Comparison of ENCODE assay signal across 15 cellular contexts in the genomic region with DNA sequence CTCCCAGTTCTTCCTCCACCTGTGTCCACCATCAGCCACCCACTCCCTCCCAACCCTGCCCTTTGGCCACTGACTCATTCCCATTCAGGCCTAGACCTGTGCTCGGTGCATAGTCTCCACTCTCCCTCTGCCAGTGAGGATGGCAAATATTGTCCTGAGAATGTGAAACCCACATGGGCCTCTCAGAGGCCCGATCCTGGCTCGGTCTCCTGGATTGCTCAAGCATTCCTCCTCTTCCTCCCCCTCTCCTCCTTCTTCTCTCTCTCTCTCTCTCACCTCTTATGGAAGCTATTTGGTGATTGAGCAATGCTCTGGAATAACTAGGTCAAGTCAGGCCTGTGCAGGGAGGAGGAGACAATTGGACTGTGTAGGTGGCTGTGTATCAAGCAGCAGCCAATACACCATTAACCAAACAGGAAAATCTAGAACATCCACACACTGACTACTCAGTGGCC.
DNase-seq lines count a peak whose midpoint lies in the region; ATAC-seq and TF ChIP-seq lines count a peak whose summit lies in the region.
"Had no signal": no experiment of that assay in that cellular context is flagged by ENCODE, and none has a peak within 500 bp of the region (broad histone marks: within the 10 kb centered on the region; RNA-seq: fewer than 3 reads in every experiment).

No MANE protein-coding gene starts in this region.

- H3K27ac Mint-ChIP-seq in type B pancreatic cell: peak overlapping the region; percentile 13
- H3K27ac Mint-ChIP-seq: activated CD4-positive, alpha-beta T cell treated with anti-CD3 and anti-CD28 coated beads, Interleukin-2, amount 10 ng/mL, durations not matched to agents 7 days and 5 days; activated naive CD4-positive, alpha-beta T cell treated with anti-CD3 and anti-CD28 coated beads, Interleukin-2, amount 10 ng/mL, durations not matched to agents 7 days and 5 days had no signal

- H3K36me3 ChIP-seq in liver (ENCODE audit: control insufficient read depth in 4 of 4, insufficient read depth in 3 of 4, low read depth in 1 of 4, low read length in 3 of 4): no peaks in the 10 kb centered on the region

- TF ChIP-seq CTCF in epithelial cell of proximal tubule (conservative IDR thresholded peaks at IDR 0.05; ENCODE audit: low read depth, low read length) (no peak), liver (IDR thresholded peaks at IDR 0.05; ENCODE audit: low read depth, low read length, missing input control) (no peak), type B pancreatic cell (conservative IDR thresholded peaks at IDR 0.05) (no peak)

- H3K36me3 Mint-ChIP-seq in type B pancreatic cell: no peaks in the 10 kb centered on the region
- H3K36me3 Mint-ChIP-seq: activated naive CD4-positive, alpha-beta T cell treated with anti-CD3 and anti-CD28 coated beads, Interleukin-2, amount 10 ng/mL, durations not matched to agents 7 days and 5 days had no signal

- H3K27ac ChIP-seq in liver (ENCODE audit: low read depth in 1 of 2, low read length in 2 of 2): peak overlapping the region; percentile 3 to 17

- peaks cover 0 to 7% (median 2%) of the 10 kb centered on the region in 4 donors for H3K4me1 ChIP-seq in liver (ENCODE audit: control insufficient read depth in 4 of 4, insufficient read depth in 4 of 4, low read length in 3 of 4)

- peaks cover 18% of the 10 kb centered on the region for H3K4me1 Mint-ChIP-seq in type B pancreatic cell (ENCODE audit: unreplicated experiment)
- H3K4me1 Mint-ChIP-seq: activated CD4-positive, alpha-beta T cell treated with anti-CD3 and anti-CD28 coated beads, Interleukin-2, amount 10 ng/mL, durations not matched to agents 7 days and 5 days; activated naive CD4-positive, alpha-beta T cell treated with anti-CD3 and anti-CD28 coated beads, Interleukin-2, amount 10 ng/mL, durations not matched to agents 7 days and 5 days had no signal

- TF ChIP-seq RAD21 in liver (IDR thresholded peaks at IDR 0.05): peak in 1 of 2 donors; percentile 46

- ATAC-seq in GM21515 (IDR thresholded peaks at IDR 0.05; ENCODE audit: unreplicated experiment): no peak
- no peak for ATAC-seq in HG02840 (IDR thresholded peaks at IDR 0.05; ENCODE audit: low FRiP score, unreplicated experiment)

- H3K27me3 Mint-ChIP-seq in type B pancreatic cell: peaks cover 4% of the 10 kb centered on the region
- H3K27me3 Mint-ChIP-seq: activated CD4-positive, alpha-beta T cell treated with anti-CD3 and anti-CD28 coated beads, Interleukin-2, amount 10 ng/mL, durations not matched to agents 7 days and 5 days had no signal

- no peaks in the 10 kb centered on the region for H3K9me3 ChIP-seq in liver (ENCODE audit: control insufficient read depth in 4 of 4, low read length in 3 of 4)

- no peak overlapping the region for H3K4me3 ChIP-seq in epithelial cell of proximal tubule (ENCODE audit: low read depth, low read length)
- H3K4me3 ChIP-seq in liver (ENCODE audit: low read depth in 1 of 3, low read length in 3 of 3): no peak overlapping the region

- DNase-seq in HuH-7.5 (ENCODE audit: low spot score) (peak; percentile 43), epithelial cell of proximal tubule (ENCODE audit: low read depth) (peak; percentile 90), type B pancreatic cell (ENCODE audit: extremely low spot score, unreplicated experiment) (no peak), NCI-H526 treated with DMSO at 0.1 percent for 48 hours (lab: John Stamatoyannopoulos, UW) (no peak), NCI-H1436 (lab: John Stamatoyannopoulos, UW) (no peak)
- DNase-seq: activated CD4-positive, alpha-beta T cell treated with anti-CD3 and anti-CD28 coated beads, Interleukin-2, amount 10 ng/mL, durations not matched to agents 7 days and 5 days; activated naive CD4-positive, alpha-beta T cell treated with anti-CD3 and anti-CD28 coated beads, Interleukin-2, amount 10 ng/mL, durations not matched to agents 7 days and 5 days; midbrain; NCI-H2171 treated with DMSO at 0.1 percent for 48 hours; SHP77; stimulated activated CD4-positive, alpha-beta T cell treated with anti-CD3 and anti-CD28 coated beads, Interleukin-15, amount 100 ng/mL, for 24 hours; stimulated activated naive CD4-positive, alpha-beta T cell treated with Interleukin-2 at 50 U/mL for 16 hours had no signal

- peak overlapping the region; percentile 16 for H3K4me3 Mint-ChIP-seq in type B pancreatic cell
- H3K4me3 Mint-ChIP-seq: activated CD4-positive, alpha-beta T cell treated with anti-CD3 and anti-CD28 coated beads, Interleukin-2, amount 10 ng/mL, durations not matched to agents 7 days and 5 days; activated naive CD4-positive, alpha-beta T cell treated with anti-CD3 and anti-CD28 coated beads, Interleukin-2, amount 10 ng/mL, durations not matched to agents 7 days and 5 days had no signal

- no peaks in the 10 kb centered on the region for H3K27me3 ChIP-seq in liver (ENCODE audit: control insufficient read depth in 4 of 4, insufficient read depth in 4 of 4, low read length in 3 of 4)

- H3K9ac ChIP-seq in liver (ENCODE audit: low read depth in 1 of 2, low read length in 2 of 2): no peak overlapping the region

- peaks cover 8% of the 10 kb centered on the region for H3K9me3 Mint-ChIP-seq in type B pancreatic cell
- H3K9me3 Mint-ChIP-seq: activated CD4-positive, alpha-beta T cell treated with anti-CD3 and anti-CD28 coated beads, Interleukin-2, amount 10 ng/mL, durations not matched to agents 7 days and 5 days; activated naive CD4-positive, alpha-beta T cell treated with anti-CD3 and anti-CD28 coated beads, Interleukin-2, amount 10 ng/mL, durations not matched to agents 7 days and 5 days had no signal

- WGBS in liver: 30% methylated on average over 3 of the region's 3 CpGs

TF ChIP-seq in liver, 16 proteins besides CTCF, POLR2A, EP300 and RAD21:
- TF ChIP-seq FOXA1 (IDR thresholded peaks at IDR 0.05) (no peak), SP1 (IDR thresholded peaks at IDR 0.05) (peak; percentile 41), JUND (IDR thresholded peaks at IDR 0.05) (peak; percentile 41 to 97), ZBTB33 (IDR thresholded peaks at IDR 0.05) (peak; percentile 46), TAF1 (conservative IDR thresholded peaks at IDR 0.05) (no peak), HNF4G (IDR thresholded peaks at IDR 0.05) (no peak), REST (IDR thresholded peaks at IDR 0.05) (peak; percentile 41), FOXA2 (IDR thresholded peaks at IDR 0.05) (peak; percentile 20), RXRA (IDR thresholded peaks at IDR 0.05) (peak; percentile 44 to 84), MAX (IDR thresholded peaks at IDR 0.05) (peak; percentile 76), NR2F2 (IDR thresholded peaks at IDR 0.05) (no peak), EGR1 (IDR thresholded peaks at IDR 0.05; ENCODE audit: low read depth in 2 of 2) (peak in 1 of 2 donors; percentile 88), YY1 (IDR thresholded peaks at IDR 0.05) (peak; percentile 76), HNF4A (conservative IDR thresholded peaks at IDR 0.05) (peak; percentile 67 to 93), GABPA (IDR thresholded peaks at IDR 0.05 in 1 of 2, conservative IDR thresholded peaks at IDR 0.05 in 1 of 2) (peak in 1 of 2 donors; percentile 38)
- TF ChIP-seq, protein P1, sequence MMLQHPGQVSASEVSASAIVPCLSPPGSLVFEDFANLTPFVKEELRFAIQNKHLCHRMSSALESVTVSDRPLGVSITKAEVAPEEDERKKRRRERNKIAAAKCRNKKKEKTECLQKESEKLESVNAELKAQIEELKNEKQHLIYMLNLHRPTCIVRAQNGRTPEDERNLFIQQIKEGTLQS (IDR thresholded peaks at IDR 0.05): peak; percentile 21

Comparison
In these comparisons a context has a peak if more than half of its experiments do, and no peak if none do; other contexts are left out.
1. DNase-seq: peak in HuH-7.5 (single experiment) and epithelial cell of proximal tubule (single experiment); none in type B pancreatic cell (single experiment), NCI-H526 treated with DMSO at 0.1 percent for 48 hours (single experiment) and NCI-H1436 (single experiment).